ENCODE assay signal across 8 cellular contexts in genomic region chr6:33578588-33579011, GRCh38. TPM values are rescaled to one million over a fixed set of nuclear protein-coding genes. Genes with fewer than 3 reads are reported as not detected.
DNase-seq lines count a peak whose midpoint lies in the region; ATAC-seq and TF ChIP-seq lines count a peak whose summit lies in the region.

No MANE protein-coding gene starts in this region.

- DNase-seq in HFFc6, result no peak
- peak; percentile 91 for DNase-seq in activated CD4-positive, alpha-beta T cell treated with anti-CD3 and anti-CD28 coated beads, Interleukin-2, amount 10 ng/mL, durations not matched to agents 24 days and 14 days
- no peak for DNase-seq in fibroblast of pulmonary artery (ENCODE audit: low read depth)
- DNase-seq in stimulated activated effector memory CD8-positive, alpha-beta T cell treated with anti-CD3 and anti-CD28 coated beads, Interleukin-12 subunit alpha, Interleukin-12 subunit beta, amount 100 ng/mL, for 72 hours (ENCODE audit: low spot score in 2 of 2), result peak in 1 of 2 donors; percentile 73
- DNase-seq in DMS53 treated with DMSO at 0.1 percent for 48 hours (lab: John Stamatoyannopoulos, UW; ENCODE audit: unreplicated experiment), result no peak
- DNase-seq in NCI-H446 (lab: John Stamatoyannopoulos, UW), result no peak
- DNase-seq in NCI-H446 treated with DMSO at 0.1 percent for 48 hours (lab: John Stamatoyannopoulos, UW), result no peak

- intact Hi-C loops in activated CD4-positive, alpha-beta T cell treated with anti-CD3 and anti-CD28 coated beads, Interleukin-2, amount 10 ng/mL, durations not matched to agents 24 days and 14 days (cut with micrococcal nuclease), result loop anchor here (10.0 kb wide), 1 partner anchor 264 kb away; the partner anchor contains the start of genes TAPBP and ZBTB22

- H3K27me3 Mint-ChIP-seq in HFFc6 (ENCODE audit: insufficient read depth), result no peaks in the 10 kb centered on the region; the same call in 1 of the 2 replicates
- no peaks in the 10 kb centered on the region for H3K27me3 Mint-ChIP-seq in activated CD4-positive, alpha-beta T cell treated with anti-CD3 and anti-CD28 coated beads, Interleukin-2, amount 10 ng/mL, durations not matched to agents 24 days and 14 days

- TF ChIP-seq CTCF in HFFc6 (IDR thresholded peaks at IDR 0.05), result no peak
- no peak for TF ChIP-seq CTCF in fibroblast of pulmonary artery (IDR thresholded peaks at IDR 0.05; ENCODE audit: low read length, missing control alignments)

- peaks cover 22% of the 10 kb centered on the region for H3K4me1 Mint-ChIP-seq in HFFc6 (ENCODE audit: low read depth)
- peaks cover 35% of the 10 kb centered on the region for H3K4me1 Mint-ChIP-seq in activated CD4-positive, alpha-beta T cell treated with anti-CD3 and anti-CD28 coated beads, Interleukin-2, amount 10 ng/mL, durations not matched to agents 24 days and 14 days
- peaks cover 34% of the 10 kb centered on the region for H3K4me1 Mint-ChIP-seq in stimulated activated effector memory CD8-positive, alpha-beta T cell treated with anti-CD3 and anti-CD28 coated beads, Interleukin-12 subunit alpha, Interleukin-12 subunit beta, amount 100 ng/mL, for 72 hours

- H3K4me3 Mint-ChIP-seq in HFFc6, result peak overlapping the region; percentile 94
- peak overlapping the region; percentile 94 for H3K4me3 Mint-ChIP-seq in activated CD4-positive, alpha-beta T cell treated with anti-CD3 and anti-CD28 coated beads, Interleukin-2, amount 10 ng/mL, durations not matched to agents 24 days and 14 days
- H3K4me3 Mint-ChIP-seq in stimulated activated effector memory CD8-positive, alpha-beta T cell treated with anti-CD3 and anti-CD28 coated beads, Interleukin-12 subunit alpha, Interleukin-12 subunit beta, amount 100 ng/mL, for 72 hours, result peak overlapping the region; percentile 92

- peak overlapping the region; percentile 71; the same call in 1 of the 2 replicates for H3K27ac Mint-ChIP-seq in HFFc6
- peak overlapping the region; percentile 92 for H3K27ac Mint-ChIP-seq in activated CD4-positive, alpha-beta T cell treated with anti-CD3 and anti-CD28 coated beads, Interleukin-2, amount 10 ng/mL, durations not matched to agents 24 days and 14 days
- peak overlapping the region; percentile 96 for H3K27ac Mint-ChIP-seq in stimulated activated effector memory CD8-positive, alpha-beta T cell treated with anti-CD3 and anti-CD28 coated beads, Interleukin-12 subunit alpha, Interleukin-12 subunit beta, amount 100 ng/mL, for 72 hours

- H3K36me3 Mint-ChIP-seq in HFFc6 (ENCODE audit: low read depth), result peaks cover 26% of the 10 kb centered on the region
- H3K36me3 Mint-ChIP-seq in activated CD4-positive, alpha-beta T cell treated with anti-CD3 and anti-CD28 coated beads, Interleukin-2, amount 10 ng/mL, durations not matched to agents 24 days and 14 days (ENCODE audit: low read depth), result peaks cover 36% of the 10 kb centered on the region
- H3K36me3 Mint-ChIP-seq in stimulated activated effector memory CD8-positive, alpha-beta T cell treated with anti-CD3 and anti-CD28 coated beads, Interleukin-12 subunit alpha, Interleukin-12 subunit beta, amount 100 ng/mL, for 72 hours, result peaks cover 57% of the 10 kb centered on the region

- peak overlapping the region; percentile 89 for H3K4me3 ChIP-seq in fibroblast of pulmonary artery (replicated peaks; ENCODE audit: low read depth, low read length)

- ATAC-seq in stimulated activated effector memory CD8-positive, alpha-beta T cell treated with anti-CD3 and anti-CD28 coated beads, Interleukin-12 subunit alpha, Interleukin-12 subunit beta, amount 100 ng/mL, for 72 hours, result peak; percentile 31
- ATAC-seq in HG02973 (IDR thresholded peaks at IDR 0.05; ENCODE audit: unreplicated experiment), result no peak

- no peaks in the 10 kb centered on the region for H3K9me3 Mint-ChIP-seq in HFFc6
- H3K9me3 Mint-ChIP-seq in activated CD4-positive, alpha-beta T cell treated with anti-CD3 and anti-CD28 coated beads, Interleukin-2, amount 10 ng/mL, durations not matched to agents 24 days and 14 days, result no peaks in the 10 kb centered on the region
- H3K9me3 Mint-ChIP-seq in stimulated activated effector memory CD8-positive, alpha-beta T cell treated with anti-CD3 and anti-CD28 coated beads, Interleukin-12 subunit alpha, Interleukin-12 subunit beta, amount 100 ng/mL, for 72 hours, result no peaks in the 10 kb centered on the region

RNA-seq across cellular contexts. Expression of gene BAK1, which starts 1.5 kb away (rescaled TPM):
- 10 to 100 TPM; 17.5 to 23.2 (median 19.9) TPM for total RNA-seq in HFFc6 (2021; fragmentation: NEBNext Ultra II Directional; extraction: Animal tissue kit (Norgen Biotek cat#: 25700))
- 54.7 and 55.9 TPM in 2 replicates for total RNA-seq in activated CD4-positive, alpha-beta T cell treated with anti-CD3 and anti-CD28 coated beads, Interleukin-2, amount 10 ng/mL, durations not matched to agents 24 days and 14 days

RNA-seq across cellular contexts. Expression of gene ITPR3, which starts 42.5 kb away (rescaled TPM):
- total RNA-seq in HFFc6 (2021; fragmentation: NEBNext Ultra II Directional; extraction: Animal tissue kit (Norgen Biotek cat#: 25700)), result 10 to 100 TPM; 20.2 to 30.3 (median 26.9) TPM
- total RNA-seq in activated CD4-positive, alpha-beta T cell treated with anti-CD3 and anti-CD28 coated beads, Interleukin-2, amount 10 ng/mL, durations not matched to agents 24 days and 14 days, result 45.5 and 45.6 TPM in 2 replicates
